Comparison of ENCODE assay signal across 1 cellular context in the genomic region with DNA sequence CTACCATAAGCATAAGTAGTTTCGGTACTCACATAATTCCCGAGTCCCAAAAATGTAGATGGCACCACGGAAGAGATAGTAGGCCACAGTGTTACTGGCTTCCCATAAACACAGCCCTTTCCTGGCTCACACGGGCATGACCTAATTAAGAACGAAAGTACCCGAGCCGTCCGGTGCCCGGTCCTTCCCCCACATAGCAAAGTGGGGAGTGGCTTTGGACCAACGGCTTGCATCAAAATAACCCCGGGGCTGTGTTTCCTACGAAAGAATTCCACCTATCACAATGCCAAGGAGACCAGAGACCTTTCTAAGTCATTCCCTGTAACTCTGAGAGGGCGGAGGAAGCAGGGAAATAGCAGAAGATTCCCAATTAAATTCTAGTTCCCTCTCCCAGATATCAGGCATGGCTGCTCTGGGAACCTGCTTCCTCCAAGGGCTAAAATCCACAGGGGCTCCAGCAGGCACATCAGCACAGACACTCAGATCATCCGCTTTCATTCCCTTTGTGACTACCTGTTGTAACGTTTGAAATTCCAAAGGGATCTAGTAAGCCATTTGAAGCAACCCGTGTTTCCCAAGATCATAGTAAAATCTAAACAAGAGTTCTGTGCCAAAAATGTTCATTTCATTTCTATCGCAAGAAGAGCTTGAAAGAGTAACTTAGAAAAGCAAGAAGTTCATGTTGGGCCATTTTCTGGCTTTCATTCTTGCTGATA.
TF ChIP-seq lines count a peak whose summit lies in the region.

TMPRSS3 (minus strand) TSS at position 143 of the 716 bp plus-strand sequence. CDS start 635 bp downstream, outside the sequence.

TF ChIP-seq in A549, 52 proteins besides CTCF, POLR2A, EP300 and RAD21 (continued from another document):
- TF ChIP-seq, protein P1, sequence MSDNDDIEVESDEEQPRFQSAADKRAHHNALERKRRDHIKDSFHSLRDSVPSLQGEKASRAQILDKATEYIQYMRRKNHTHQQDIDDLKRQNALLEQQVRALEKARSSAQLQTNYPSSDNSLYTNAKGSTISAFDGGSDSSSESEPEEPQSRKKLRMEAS (IDR thresholded peaks at IDR 0.05) = no peak
- TF ChIP-seq JUN (IDR thresholded peaks at IDR 0.05) = no peak
- no peak for TF ChIP-seq CBX8 (IDR thresholded peaks at IDR 0.05)
- TF ChIP-seq, protein P2, sequence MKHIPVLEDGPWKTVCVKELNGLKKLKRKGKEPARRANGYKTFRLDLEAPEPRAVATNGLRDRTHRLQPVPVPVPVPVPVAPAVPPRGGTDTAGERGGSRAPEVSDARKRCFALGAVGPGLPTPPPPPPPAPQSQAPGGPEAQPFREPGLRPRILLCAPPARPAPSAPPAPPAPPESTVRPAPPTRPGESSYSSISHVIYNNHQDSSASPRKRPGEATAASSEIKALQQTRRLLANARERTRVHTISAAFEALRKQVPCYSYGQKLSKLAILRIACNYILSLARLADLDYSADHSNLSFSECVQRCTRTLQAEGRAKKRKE (CRISPR knock-in tag; IDR thresholded peaks at IDR 0.05; ENCODE audit: low read depth) = no peak
- TF ChIP-seq FOXS1 (CRISPR knock-in tag; IDR thresholded peaks at IDR 0.05) = no peak
- TF ChIP-seq PBX3 (IDR thresholded peaks at IDR 0.05) = no peak
- no peak for TF ChIP-seq KDM5A (IDR thresholded peaks at IDR 0.05)
- no peak for TF ChIP-seq HEYL (CRISPR knock-in tag; IDR thresholded peaks at IDR 0.05)
- no peak for TF ChIP-seq HOXB5 (CRISPR knock-in tag; IDR thresholded peaks at IDR 0.05)
- TF ChIP-seq, protein P3, sequence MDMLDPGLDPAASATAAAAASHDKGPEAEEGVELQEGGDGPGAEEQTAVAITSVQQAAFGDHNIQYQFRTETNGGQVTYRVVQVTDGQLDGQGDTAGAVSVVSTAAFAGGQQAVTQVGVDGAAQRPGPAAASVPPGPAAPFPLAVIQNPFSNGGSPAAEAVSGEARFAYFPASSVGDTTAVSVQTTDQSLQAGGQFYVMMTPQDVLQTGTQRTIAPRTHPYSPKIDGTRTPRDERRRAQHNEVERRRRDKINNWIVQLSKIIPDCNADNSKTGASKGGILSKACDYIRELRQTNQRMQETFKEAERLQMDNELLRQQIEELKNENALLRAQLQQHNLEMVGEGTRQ (IDR thresholded peaks at IDR 0.05) = no peak
- no peak for TF ChIP-seq EHMT2 (IDR thresholded peaks at IDR 0.05; ENCODE audit: low read depth)
- no peak for TF ChIP-seq HOXB13 (CRISPR knock-in tag; IDR thresholded peaks at IDR 0.05; ENCODE audit: low read depth)
- no peak for TF ChIP-seq JUNB (IDR thresholded peaks at IDR 0.05)
